Comparison of ENCODE assay signal across 1 cellular context in genomic region chr19:38653028-38653571, GRCh38.
TF ChIP-seq lines count a peak whose summit lies in the region.

No MANE protein-coding gene starts in this region.

TF ChIP-seq in HCT116, 20 proteins besides CTCF, POLR2A, EP300 and RAD21 (continued from another document):
- TF ChIP-seq REST (IDR thresholded peaks at IDR 0.05; ENCODE audit: low read depth) = no peak
- no peak for TF ChIP-seq YY1 (IDR thresholded peaks at IDR 0.05; ENCODE audit: extremely low read depth, insufficient replicate concordance, low read depth, low read length)
